ENCODE assay signal across 8 cellular contexts in genomic region chr3:170037463-170038433, GRCh38. TPM values are rescaled to one million over a fixed set of nuclear protein-coding genes. Genes with fewer than 3 reads are reported as not detected.
DNase-seq lines count a peak whose midpoint lies in the region; ATAC-seq and TF ChIP-seq lines count a peak whose summit lies in the region.

TSS of gene GPR160 (plus strand) at chr3:170037995. CDS start at chr3:170083973, 45,978 bp downstream.

- no peaks in the 10 kb centered on the region for H3K79me2 ChIP-seq in PC-3 (ENCODE audit: low read length)

- POLR2A ChIA-PET in PC-3 (lab: Charles Lee; ENCODE audit: unreplicated experiment), result no interaction called here

- H3K9ac ChIP-seq in HUES6 (ENCODE audit: low read length) (peak within 1 kb of the TSS; percentile 43), PC-3 (ENCODE audit: low read length) (peak within 1 kb of the TSS; percentile 5; the same call in 1 of the 2 replicates)

- DNase-seq in DMS53 treated with DMSO at 0.1 percent for 48 hours (lab: John Stamatoyannopoulos, UW; ENCODE audit: unreplicated experiment) (peak; percentile 86), PC-3 (peak; percentile 75), activated T-helper 1 cell treated with Interleukin-2 at 50 U/mL for 16 hours (ENCODE audit: low read depth) (peak; percentile 70), foreskin melanocyte (peak; percentile 36), thoracic aorta (ENCODE audit: low spot score) (no peak)

- H3K4me3 ChIP-seq in HUES6 (ENCODE audit: low read depth, low read length) (peak within 1 kb of the TSS; percentile 77), PC-3 (ENCODE audit: low read length) (peak within 1 kb of the TSS; percentile 77), neutrophil (ENCODE audit: low read depth in 1 of 2, low read length in 1 of 2) (peak within 1 kb of the TSS; percentile 86 to 97), thoracic aorta (peak within 1 kb of the TSS; percentile 68)

- CTCF ChIA-PET in PC-3 (lab: Charles Lee), result no interaction called here

- H3K9me2 ChIP-seq in PC-3 (replicated peaks; ENCODE audit: low read length), result no peaks in the 10 kb centered on the region

- H3K27ac ChIP-seq in HUES6 (ENCODE audit: low read depth, low read length) (no peak within 1 kb of the TSS), PC-3 (ENCODE audit: low read length) (no peak within 1 kb of the TSS), neutrophil (peak within 1 kb of the TSS; percentile 95), thoracic aorta (no peak within 1 kb of the TSS)

- intact Hi-C loops in PC-3 (cut with micrococcal nuclease), result loop anchor here (5.0 kb wide), 1 partner anchor 265 kb away; the partner anchor contains the start of gene MYNN

- peak; percentile 78 for ATAC-seq in GM21526 (IDR thresholded peaks at IDR 0.05; ENCODE audit: low FRiP score, unreplicated experiment)
- peak; percentile 72 for ATAC-seq in PC-3
- no peak for ATAC-seq in thoracic aorta (ENCODE audit: insufficient number of reproducible peaks, low FRiP score, low read depth)

- H3K4me2 ChIP-seq in PC-3 (ENCODE audit: low read length), result peak within 1 kb of the TSS; percentile 92

- H3K4me1 ChIP-seq in HUES6 (ENCODE audit: control insufficient read depth, insufficient read depth, low read length) (peaks cover 22% of the 10 kb centered on the region; the same call in 1 of the 2 replicates), PC-3 (ENCODE audit: insufficient read depth, low read length) (peaks cover 9% of the 10 kb centered on the region; the same call in 1 of the 2 replicates), neutrophil (ENCODE audit: control insufficient read depth in 1 of 2, insufficient read depth in 1 of 2, low read depth in 1 of 2, low read length in 1 of 2) (peaks cover 56 to 62% of the 10 kb centered on the region in 2 experiments), thoracic aorta (ENCODE audit: control insufficient read depth in 1 of 2, low read depth in 2 of 2) (peaks cover 4 to 16% of the 10 kb centered on the region in 2 donors)

- TF ChIP-seq CTCF in PC-3 (conservative IDR thresholded peaks at IDR 0.05; ENCODE audit: low read depth, low read length) (peak; percentile 79), neutrophil (IDR thresholded peaks at IDR 0.05) (peak; percentile 93), thoracic aorta (IDR thresholded peaks at IDR 0.05) (peak; percentile 47)

- H3K36me3 ChIP-seq in HUES6 (ENCODE audit: control insufficient read depth, insufficient read depth, low read length), result no peaks in the 10 kb centered on the region
- H3K36me3 ChIP-seq in PC-3 (ENCODE audit: low read depth, low read length), result no peaks in the 10 kb centered on the region
- peaks cover 7% of the 10 kb centered on the region for H3K36me3 ChIP-seq in neutrophil
- no peaks in the 10 kb centered on the region for H3K36me3 ChIP-seq in thoracic aorta

- no peaks in the 10 kb centered on the region for H3F3A ChIP-seq in PC-3 (ENCODE audit: low read length, unreplicated experiment)

- H3K9me3 ChIP-seq in HUES6 (ENCODE audit: control insufficient read depth, insufficient read depth, low read depth, low read length), result no peaks in the 10 kb centered on the region
- no peaks in the 10 kb centered on the region for H3K9me3 ChIP-seq in PC-3 (ENCODE audit: low read length)
- no peaks in the 10 kb centered on the region for H3K9me3 ChIP-seq in neutrophil
- H3K9me3 ChIP-seq in thoracic aorta, result no peaks in the 10 kb centered on the region

- H4K20me1 ChIP-seq in PC-3 (ENCODE audit: low read length), result no peaks in the 10 kb centered on the region

- no TSS peak for BruUV-seq in PC-3 (replicated peaks; lab: Mats Ljungman, UMichigan)

- peak within 1 kb of the TSS; percentile 95 for H2AFZ ChIP-seq in PC-3 (ENCODE audit: low read length)

- H3K27me3 ChIP-seq in HUES6 (ENCODE audit: control insufficient read depth, insufficient read depth, low read length) (peaks cover 41% of the 10 kb centered on the region), PC-3 (ENCODE audit: low read length) (peaks cover 10% of the 10 kb centered on the region), neutrophil (no peaks in the 10 kb centered on the region), thoracic aorta (replicated peaks; ENCODE audit: insufficient read depth) (no peaks in the 10 kb centered on the region)

RNA-seq across cellular contexts. Expression of gene GPR160, which starts in this region (rescaled TPM):
- total RNA-seq in PC-3 (2014; rRNA removed) (13.0 and 15.7 TPM in 2 replicates), thoracic aorta (1 to 10 TPM; 2.2 to 2.3 TPM)
